ENCODE assay signal across 8 cellular contexts in the genomic region with DNA sequence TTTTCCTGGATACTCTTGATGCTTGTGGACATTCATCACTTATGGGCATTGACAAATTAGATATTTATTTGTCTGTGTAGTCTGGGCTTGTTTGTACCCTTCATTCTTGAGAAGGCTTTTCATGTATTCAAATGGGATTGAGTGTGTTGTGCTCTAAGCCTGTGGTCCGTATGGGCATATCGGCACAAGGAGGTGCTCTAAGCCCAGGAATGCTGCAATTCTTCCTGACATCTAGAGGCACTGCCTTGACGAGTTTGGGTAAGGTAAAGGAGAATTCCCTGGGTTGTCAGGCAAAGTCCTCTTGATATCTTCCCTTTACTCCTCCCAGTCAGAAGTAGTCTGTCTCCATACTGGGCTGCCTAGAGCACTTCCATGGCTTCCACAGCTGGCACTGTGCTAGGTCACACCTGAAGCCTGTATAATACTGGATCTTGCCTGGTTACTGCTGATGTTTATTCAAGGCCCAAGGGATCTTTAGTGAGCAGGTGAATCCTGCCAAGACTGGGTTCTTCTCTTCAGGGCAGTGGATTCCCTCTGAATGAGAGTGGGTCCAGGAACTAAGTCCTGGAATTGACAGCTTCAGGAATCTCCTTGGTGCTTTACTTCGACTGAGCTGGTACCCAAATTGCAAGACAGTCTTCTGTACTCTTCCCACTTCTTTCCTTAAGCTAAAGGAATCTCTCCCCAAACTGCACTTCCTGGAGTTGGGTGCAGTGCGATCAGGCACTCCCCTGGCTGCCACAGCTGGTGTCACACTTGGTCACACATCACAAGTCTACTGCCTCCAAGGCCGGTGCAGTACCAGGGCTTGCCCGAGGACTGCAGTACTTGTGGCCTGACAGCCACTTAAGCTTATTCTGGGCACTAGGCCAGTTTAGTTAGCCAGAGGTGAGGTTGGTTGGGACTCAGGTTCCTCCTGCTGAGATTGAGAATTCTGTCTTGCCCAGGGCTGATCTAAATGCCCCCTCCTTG. TPM values are rescaled to one million over a fixed set of nuclear protein-coding genes. Genes with fewer than 3 reads are reported as not detected.
DNase-seq lines count a peak whose midpoint lies in the region; ATAC-seq and TF ChIP-seq lines count a peak whose summit lies in the region.

No MANE protein-coding gene starts in this region.

- H3K4me3 Mint-ChIP-seq in stimulated activated memory B cell treated with anti-CD40 and anti-IgM and Interleukin-4, amounts not matched to agents 10 μg/mL and 1 μg/mL and 100 μg/mL, for 72 hours = no peak overlapping the region
- H3K4me3 Mint-ChIP-seq in osteocyte (ENCODE audit: unreplicated experiment) = no peak overlapping the region
- no peak overlapping the region for H3K4me3 Mint-ChIP-seq in activated T-cell treated with anti-CD3 and anti-CD28 coated beads, Interleukin-2, amount 50 U/mL, for 24 hours

- H3K9me3 ChIP-seq in adrenal gland (replicated peaks in 1 of 3) = no peaks in the 10 kb centered on the region

- H3K4me1 Mint-ChIP-seq in stimulated activated memory B cell treated with anti-CD40 and anti-IgM and Interleukin-4, amounts not matched to agents 10 μg/mL and 1 μg/mL and 100 μg/mL, for 72 hours = peaks cover 28% of the 10 kb centered on the region
- peaks cover 42% of the 10 kb centered on the region for H3K4me1 Mint-ChIP-seq in osteocyte (ENCODE audit: unreplicated experiment)
- peaks cover 12% of the 10 kb centered on the region for H3K4me1 Mint-ChIP-seq in activated T-cell treated with anti-CD3 and anti-CD28 coated beads, Interleukin-2, amount 50 U/mL, for 24 hours (ENCODE audit: low read depth)

- peak; percentile 32 for TF ChIP-seq CTCF in GM12864 (IDR thresholded peaks at IDR 0.05; ENCODE audit: low read depth, low read length, missing control alignments)
- peak in 2 of 6 experiments; percentile 42 to 46 for TF ChIP-seq CTCF in adrenal gland (IDR thresholded peaks at IDR 0.05)
- TF ChIP-seq CTCF in osteocyte (IDR thresholded peaks at IDR 0.05) = no peak

- no peak overlapping the region for H3K27ac ChIP-seq in adrenal gland

- H3K4me1 ChIP-seq in adrenal gland (replicated peaks in 1 of 2) = peaks cover 0 to 8% of the 10 kb centered on the region in 2 donors

- intact Hi-C loops in adrenal gland (cut with DNase I) = no loop called here

- ATAC-seq in GM21381 (IDR thresholded peaks at IDR 0.05; ENCODE audit: unreplicated experiment) = peak; percentile 99
- ATAC-seq in HG03469 (IDR thresholded peaks at IDR 0.05; ENCODE audit: unreplicated experiment) = peak; percentile 98
- peak; percentile 87 for ATAC-seq in stimulated activated memory B cell treated with anti-CD40 and anti-IgM and Interleukin-4, amounts not matched to agents 10 μg/mL and 1 μg/mL and 100 μg/mL, for 72 hours

- DNase-seq in GM12864 (ENCODE audit: low read depth) (peak; percentile 22), adrenal gland (peak in 6 of 7 donors; percentile 44 to 74 (median 58)), osteocyte (ENCODE audit: extremely low spot score, unreplicated experiment) (no peak), GOT3 (lab: John Stamatoyannopoulos, UW) (no peak)
- no peak for DNase-seq in activated T-cell treated with anti-CD3 and anti-CD28 coated beads, Interleukin-2, amount 50 U/mL, for 24 hours

- no peak for TF ChIP-seq POLR2A in adrenal gland (IDR thresholded peaks at IDR 0.05)

- H3K36me3 ChIP-seq in adrenal gland (replicated peaks in 1 of 2) = no peaks in the 10 kb centered on the region

- no peaks in the 10 kb centered on the region for H3K27me3 Mint-ChIP-seq in stimulated activated memory B cell treated with anti-CD40 and anti-IgM and Interleukin-4, amounts not matched to agents 10 μg/mL and 1 μg/mL and 100 μg/mL, for 72 hours
- H3K27me3 Mint-ChIP-seq in osteocyte (ENCODE audit: unreplicated experiment) = no peaks in the 10 kb centered on the region
- no peaks in the 10 kb centered on the region for H3K27me3 Mint-ChIP-seq in activated T-cell treated with anti-CD3 and anti-CD28 coated beads, Interleukin-2, amount 50 U/mL, for 24 hours

- H3K27me3 ChIP-seq in adrenal gland = no peaks in the 10 kb centered on the region

- H3K4me3 ChIP-seq in GM12864 (ENCODE audit: low read depth, low read length) (no peak overlapping the region), adrenal gland (no peak overlapping the region)

- WGBS in adrenal gland, 4 donors = 80 to 95% (median 84%) methylated on average over 4 to 7 of the region's 7 CpGs

- H3K9me3 Mint-ChIP-seq in stimulated activated memory B cell treated with anti-CD40 and anti-IgM and Interleukin-4, amounts not matched to agents 10 μg/mL and 1 μg/mL and 100 μg/mL, for 72 hours = peaks cover 10% of the 10 kb centered on the region
- peaks cover 18% of the 10 kb centered on the region for H3K9me3 Mint-ChIP-seq in osteocyte (ENCODE audit: unreplicated experiment)
- peaks cover 9% of the 10 kb centered on the region for H3K9me3 Mint-ChIP-seq in activated T-cell treated with anti-CD3 and anti-CD28 coated beads, Interleukin-2, amount 50 U/mL, for 24 hours

- peaks cover 73% of the 10 kb centered on the region for H3K36me3 Mint-ChIP-seq in stimulated activated memory B cell treated with anti-CD40 and anti-IgM and Interleukin-4, amounts not matched to agents 10 μg/mL and 1 μg/mL and 100 μg/mL, for 72 hours
- H3K36me3 Mint-ChIP-seq in osteocyte (ENCODE audit: unreplicated experiment) = peaks cover 41% of the 10 kb centered on the region
- peaks cover 65% of the 10 kb centered on the region for H3K36me3 Mint-ChIP-seq in activated T-cell treated with anti-CD3 and anti-CD28 coated beads, Interleukin-2, amount 50 U/mL, for 24 hours (ENCODE audit: low read depth)

- H3K27ac Mint-ChIP-seq in stimulated activated memory B cell treated with anti-CD40 and anti-IgM and Interleukin-4, amounts not matched to agents 10 μg/mL and 1 μg/mL and 100 μg/mL, for 72 hours = peak overlapping the region; percentile 40
- no peak overlapping the region for H3K27ac Mint-ChIP-seq in osteocyte (ENCODE audit: unreplicated experiment)
- no peak overlapping the region for H3K27ac Mint-ChIP-seq in activated T-cell treated with anti-CD3 and anti-CD28 coated beads, Interleukin-2, amount 50 U/mL, for 24 hours

RNA-seq across cellular contexts. Expression of a gene that starts 46.0 kb away (rescaled TPM):
- total RNA-seq in adrenal gland (10 to 100 TPM; 40.3 to 64.2 (median 51.2) TPM), osteocyte (23.7 and 26.4 TPM in 2 replicates)
- 10 to 100 TPM; 11.0 to 59.2 (median 13.9) TPM for polyA plus RNA-seq in adrenal gland

Comparison
In these comparisons a context has a peak if more than half of its experiments do, and no peak if none do; other contexts are left out.
1. DNase-seq: peak in GM12864 (single experiment) and adrenal gland (6 of 7); none in osteocyte (single experiment), activated T-cell treated with anti-CD3 and anti-CD28 coated beads, Interleukin-2, amount 50 U/mL, for 24 hours (single experiment) and GOT3 (single experiment).
2. Peak in every context shown above with its lines, with median percentiles within 50 percentile points of each other: ATAC-seq.